Comparison of ENCODE assay signal across 8 cellular contexts in genomic region chr14:94129758-94130414, GRCh38. TPM values are rescaled to one million over a fixed set of nuclear protein-coding genes. Genes with fewer than 3 reads are reported as not detected.
DNase-seq lines count a peak whose midpoint lies in the region; ATAC-seq and TF ChIP-seq lines count a peak whose summit lies in the region.

No MANE protein-coding gene starts in this region.

- peak overlapping the region; percentile 55 for H3K27ac ChIP-seq in effector memory CD4-positive, alpha-beta T cell (ENCODE audit: insufficient read depth, low read length, poor library complexity, severe bottlenecking)
- H3K27ac ChIP-seq in right lobe of liver (no peak overlapping the region), stomach smooth muscle (ENCODE audit: low read length) (peak overlapping the region; percentile 69)

- TF ChIP-seq CTCF in right lobe of liver (IDR thresholded peaks at IDR 0.05), result no peak

- H3K9me3 ChIP-seq in effector memory CD4-positive, alpha-beta T cell (ENCODE audit: control insufficient read depth, low read length), result no peaks in the 10 kb centered on the region
- H3K9me3 ChIP-seq in right lobe of liver (no peaks in the 10 kb centered on the region), stomach smooth muscle (ENCODE audit: control insufficient read depth in 2 of 2, low read length in 2 of 2) (no peaks in the 10 kb centered on the region)

- ATAC-seq in right lobe of liver, result peak in 2 of 4 donors; percentile 39 to 61
- no peak for ATAC-seq in HG02678 (IDR thresholded peaks at IDR 0.05; ENCODE audit: unreplicated experiment)

- no peaks in the 10 kb centered on the region for H3K36me3 ChIP-seq in effector memory CD4-positive, alpha-beta T cell (ENCODE audit: control insufficient read depth, insufficient read depth, low read length)
- H3K36me3 ChIP-seq in right lobe of liver, result no peaks in the 10 kb centered on the region
- H3K36me3 ChIP-seq in stomach smooth muscle (ENCODE audit: control insufficient read depth in 2 of 2, insufficient read depth in 2 of 2, low read length in 2 of 2), result peaks cover 0 to 4% of the 10 kb centered on the region in 2 donors

- no peaks in the 10 kb centered on the region for H3K4me1 ChIP-seq in effector memory CD4-positive, alpha-beta T cell (ENCODE audit: control insufficient read depth, insufficient read depth, low read length, poor library complexity, severe bottlenecking)
- H3K4me1 ChIP-seq in right lobe of liver (peaks cover 0 to 7% (median 0%) of the 10 kb centered on the region in 4 donors), stomach smooth muscle (ENCODE audit: control insufficient read depth, insufficient read depth, low read length) (peaks cover 13% of the 10 kb centered on the region)

- H3K27me3 ChIP-seq in effector memory CD4-positive, alpha-beta T cell (replicated peaks; ENCODE audit: control insufficient read depth, insufficient read depth, low read length, poor library complexity, severe bottlenecking), result no peaks in the 10 kb centered on the region
- H3K27me3 ChIP-seq in right lobe of liver (no peaks in the 10 kb centered on the region), stomach smooth muscle (ENCODE audit: control insufficient read depth in 1 of 2, insufficient read depth in 2 of 2, low read length in 2 of 2) (no peaks in the 10 kb centered on the region)

- WGBS in right lobe of liver (ENCODE audit: insufficient coverage, low coverage, low lambda C conversion rate, missing lambda C conversion rate), result 2% methylated on average over 12 of the region's 12 CpGs

- TF ChIP-seq POLR2A in right lobe of liver (IDR thresholded peaks at IDR 0.05), result no peak

- intact Hi-C loops in right lobe of liver (cut with DNase I), result loop anchor here (10.0 kb wide), 1 partner anchor 85 kb away; no protein-coding TSS in a partner anchor

- DNase-seq in EL (peak; percentile 73), LoVo (ENCODE audit: low spot score) (peak; percentile 27), T-helper 9 cell (peak; percentile 21), right lobe of liver (no peak), NCI-H2081 (lab: John Stamatoyannopoulos, UW) (no peak)
- peak in 2 of 3 donors; percentile 5 to 10 for DNase-seq in effector memory CD4-positive, alpha-beta T cell

- H3K4me3 ChIP-seq in effector memory CD4-positive, alpha-beta T cell (ENCODE audit: insufficient read depth, low read depth, low read length, poor library complexity, severe bottlenecking), result peak overlapping the region; percentile 54
- H3K4me3 ChIP-seq in right lobe of liver (peak overlapping the region; percentile 28 to 45 (median 30)), stomach smooth muscle (ENCODE audit: low read length in 2 of 2) (peak overlapping the region; percentile 81 to 85)

- H3K9ac ChIP-seq in stomach smooth muscle (ENCODE audit: low read length in 2 of 2), result peak overlapping the region in 1 of 2 donors; percentile 13

RNA-seq across cellular contexts. Expression of gene IFI27L2, which starts 0.5 kb away (rescaled TPM):
- 1 to 10 TPM in 5 of 6 experiments, not detected in 1; 1.8 to 7.9 (median 4.1) TPM for total RNA-seq in right lobe of liver

RNA-seq across cellular contexts. Expression of gene IFI27, which starts 19.4 kb away (rescaled TPM):
- 10 to 100 TPM; 10.0 to 32.5 (median 16.9) TPM for total RNA-seq in right lobe of liver

RNA-seq across cellular contexts. Expression of gene PPP4R4, which starts 44.2 kb away (rescaled TPM):
- total RNA-seq in right lobe of liver, result 1 to 10 TPM in 3 of 6 experiments, under 1 TPM in 3; 0.26 to 4.1 (median 1.2) TPM

RNA-seq across cellular contexts. Expression of gene IFI27L1, which starts 48.8 kb away (rescaled TPM):
- total RNA-seq in right lobe of liver, result 1 to 10 TPM; 2.6 to 8.2 (median 5.3) TPM

RNA-seq across cellular contexts. Expression of gene DDX24, which starts 48.9 kb away (rescaled TPM):
- 10 to 100 TPM; 47.8 to 74.0 (median 63.6) TPM for total RNA-seq in right lobe of liver

Comparison
In these comparisons a context has a peak if more than half of its experiments do, and no peak if none do; other contexts are left out.
1. DNase-seq: peak in EL (single experiment), LoVo (single experiment), T-helper 9 cell (single experiment) and effector memory CD4-positive, alpha-beta T cell (2 of 3); none in right lobe of liver (0 of 3) and NCI-H2081 (0 of 2).
2. H3K27ac ChIP-seq: peak in effector memory CD4-positive, alpha-beta T cell (single experiment) and stomach smooth muscle (single experiment); none in right lobe of liver (0 of 3).
3. H3K4me3 ChIP-seq: peak in every context shown above with its lines; median percentile 83 in stomach smooth muscle; 54 in effector memory CD4-positive, alpha-beta T cell; 30 in right lobe of liver.